28 cellular contexts compared by ENCODE assay signal in genomic region chr5:29885595-29885994, GRCh38.
"Had no signal": no experiment of that assay in that cellular context is flagged by ENCODE, and none has a peak within 500 bp of the region (broad histone marks: within the 10 kb centered on the region; RNA-seq: fewer than 3 reads in every experiment).

No MANE protein-coding gene starts in this region.

- DNase-seq: activated effector memory CD4-positive, alpha-beta T cell treated with anti-CD3 and anti-CD28 coated beads, Interleukin-2, amount 50 U/mL, for 16 hours; activated effector memory CD4-positive, alpha-beta T cell treated with Interleukin-2 at 50 U/mL for 16 hours; activated gamma-delta T cell; activated gamma-delta T cell treated with Interleukin-2 at 50 U/mL for 16 hours; activated naive CD4-positive, alpha-beta T cell; activated naive CD4-positive, alpha-beta T cell treated with anti-CD3 and anti-CD28 coated beads for 36 hours; activated naive CD4-positive, alpha-beta T cell treated with anti-CD3 and anti-CD28 coated beads, Interleukin-2, amount 10 ng/mL, durations not matched to agents 7 days and 5 days; activated naive CD4-positive, alpha-beta T cell treated with anti-CD3 and anti-CD28 coated beads, Interleukin-2, amount 50 U/mL, for 16 hours; activated naive CD4-positive, alpha-beta T cell treated with Interleukin-2 at 50 U/mL for 16 hours; activated naive CD8-positive, alpha-beta T cell treated with anti-CD3 and anti-CD28 coated beads for 36 hours; activated naive CD8-positive, alpha-beta T cell treated with anti-CD3 and anti-CD28 coated beads, Interleukin-2, amount 10 ng/mL, durations not matched to agents 7 days and 5 days; activated naive CD8-positive, alpha-beta T cell treated with anti-CD3 and anti-CD28 coated beads, Interleukin-2, amount 50 U/mL, for 24 hours; activated T-cell treated with anti-CD3 and anti-CD28 coated beads, Interleukin-2, amount 50 U/mL, for 24 hours; activated T-cell treated with anti-CD3 and anti-CD28 coated beads, Interleukin-2, amount 50 U/mL, for 4 hours; activated T-cell treated with anti-CD3 and anti-CD28 coated beads, Interleukin-2, amount 50 U/mL, for 48 hours; activated T-cell treated with anti-CD3 and anti-CD28 coated beads, Interleukin-2, amount 50 U/mL, for 72 hours; adrenal gland; amniotic stem cell; amygdala; anterior cingulate cortex; aorta; body of pancreas; brain microvascular endothelial cell; caudate nucleus; central memory CD4-positive, alpha-beta T cell; cerebellar nuclear complex had no signal

- ATAC-seq: activated naive CD4-positive, alpha-beta T cell treated with anti-CD3 and anti-CD28 coated beads, Interleukin-2, amount 50 U/mL, for 72 hours; activated naive CD8-positive, alpha-beta T cell treated with anti-CD3 and anti-CD28 coated beads, Interleukin-2, amount 50 U/mL, for 24 hours; activated T-cell treated with anti-CD3 and anti-CD28 coated beads, Interleukin-2, amount 50 U/mL, for 4 hours; activated T-cell treated with anti-CD3 and anti-CD28 coated beads, Interleukin-2, amount 50 U/mL, for 72 hours; activated T-helper 17 cell treated with anti-CD3 and anti-CD28 coated beads, Interleukin-2, amount 50 U/mL, for 72 hours; body of pancreas had no signal
